13 cellular contexts compared by ENCODE assay signal in genomic region chr3:157120071-157120892, GRCh38. TPM values are rescaled to one million over a fixed set of nuclear protein-coding genes. Genes with fewer than 3 reads are reported as not detected.
DNase-seq lines count a peak whose midpoint lies in the region; ATAC-seq, FAIRE-seq and TF ChIP-seq lines count a peak whose summit lies in the region.
"Had no signal": no experiment of that assay in that cellular context is flagged by ENCODE, and none has a peak within 500 bp of the region (broad histone marks: within the 10 kb centered on the region; RNA-seq: fewer than 3 reads in every experiment).

No MANE protein-coding gene starts in this region.

- H3K27ac Mint-ChIP-seq in activated naive CD4-positive, alpha-beta T cell treated with anti-CD3 and anti-CD28 coated beads, Interleukin-2, amount 50 U/mL, for 24 hours = peak overlapping the region; percentile 46
- no peak overlapping the region for H3K27ac Mint-ChIP-seq in activated naive CD4-positive, alpha-beta T cell treated with anti-CD3 and anti-CD28 coated beads for 36 hours
- no peak overlapping the region for H3K27ac Mint-ChIP-seq in MCF 10A (ENCODE audit: low read depth, unreplicated experiment)

- H3K4me1 ChIP-seq in mucosa of descending colon (ENCODE audit: low read depth) = peaks cover 10% of the 10 kb centered on the region
- peaks cover 0 to 5% (median 0%) of the 10 kb centered on the region in 4 donors for H3K4me1 ChIP-seq in sigmoid colon

- no peak for DNase-seq in activated naive CD4-positive, alpha-beta T cell treated with anti-CD3 and anti-CD28 coated beads for 36 hours
- no peak for DNase-seq in bronchial epithelial cell (ENCODE audit: low read depth)
- peak; percentile 68 to 79 (median 71) for DNase-seq in mucosa of descending colon
- DNase-seq in DMS 273 (lab: John Stamatoyannopoulos, UW; ENCODE audit: unreplicated experiment) = no peak
- no peak for DNase-seq in sigmoid colon
- no peak for DNase-seq in MCF 10A (ENCODE audit: unreplicated experiment)
- no peak for DNase-seq in HK-2 (ENCODE audit: unreplicated experiment)
- DNase-seq: ACHN; activated naive CD4-positive, alpha-beta T cell treated with anti-CD3 and anti-CD28 coated beads, Interleukin-2, amount 50 U/mL, for 16 hours; substantia nigra; T1000 had no signal

- no peak for TF ChIP-seq POLR2A in sigmoid colon (IDR thresholded peaks at IDR 0.05)

- H3K36me3 ChIP-seq in bronchial epithelial cell (ENCODE audit: control insufficient read depth, insufficient read depth, low read length) = no peaks in the 10 kb centered on the region
- H3K36me3 ChIP-seq in mucosa of descending colon (ENCODE audit: low read depth) = no peaks in the 10 kb centered on the region
- H3K36me3 ChIP-seq in sigmoid colon = no peaks in the 10 kb centered on the region
- H3K36me3 ChIP-seq: cardiac muscle cell had no signal

- H3K27ac ChIP-seq in sigmoid colon = peak overlapping the region in 1 of 4 donors; percentile 0
- H3K27ac ChIP-seq: cardiac muscle cell had no signal

- TF ChIP-seq CTCF in bronchial epithelial cell (IDR thresholded peaks at IDR 0.05; ENCODE audit: insufficient read depth, low read length, severe bottlenecking) = peak; percentile 4
- no peak for TF ChIP-seq CTCF in mucosa of descending colon (IDR thresholded peaks at IDR 0.05)
- TF ChIP-seq CTCF in sigmoid colon (IDR thresholded peaks at IDR 0.05) = no peak
- TF ChIP-seq CTCF in MCF 10A (IDR thresholded peaks at IDR 0.05; ENCODE audit: unreplicated experiment) = no peak

- no TSS peak for BruUV-seq in MCF 10A (replicated peaks; lab: Mats Ljungman, UMichigan)

- no peaks in the 10 kb centered on the region for H3K27me3 Mint-ChIP-seq in activated naive CD4-positive, alpha-beta T cell treated with anti-CD3 and anti-CD28 coated beads, Interleukin-2, amount 50 U/mL, for 24 hours
- H3K27me3 Mint-ChIP-seq in activated naive CD4-positive, alpha-beta T cell treated with anti-CD3 and anti-CD28 coated beads for 36 hours (ENCODE audit: low read depth) = no peaks in the 10 kb centered on the region
- no peaks in the 10 kb centered on the region for H3K27me3 Mint-ChIP-seq in MCF 10A (ENCODE audit: insufficient read depth, unreplicated experiment)

- intact Hi-C loops in activated naive CD4-positive, alpha-beta T cell treated with anti-CD3 and anti-CD28 coated beads for 36 hours (cut with micrococcal nuclease) = no loop called here
- intact Hi-C loops in mucosa of descending colon (cut with DNase I, micrococcal nuclease) (no loop called here), sigmoid colon (cut with DNase I) (no loop called here), MCF 10A (cut with micrococcal nuclease) (no loop called here)

- no peak overlapping the region for H3K4me3 Mint-ChIP-seq in activated naive CD4-positive, alpha-beta T cell treated with anti-CD3 and anti-CD28 coated beads, Interleukin-2, amount 50 U/mL, for 24 hours
- no peak overlapping the region for H3K4me3 Mint-ChIP-seq in activated naive CD4-positive, alpha-beta T cell treated with anti-CD3 and anti-CD28 coated beads for 36 hours
- no peak overlapping the region for H3K4me3 Mint-ChIP-seq in MCF 10A (ENCODE audit: unreplicated experiment)

- H3K27me3 ChIP-seq in bronchial epithelial cell (ENCODE audit: control insufficient read depth, insufficient read depth, low read length) (no peaks in the 10 kb centered on the region), sigmoid colon (no peaks in the 10 kb centered on the region)
- H3K27me3 ChIP-seq: cardiac muscle cell had no signal

- ATAC-seq in mucosa of descending colon = peak; percentile 83

- CTCF ChIA-PET in activated naive CD4-positive, alpha-beta T cell treated with anti-CD3 and anti-CD28 coated beads for 36 hours (lab: Charles Lee) = no interaction called here
- CTCF ChIA-PET in MCF 10A (lab: Yijun Ruan, JAX) = interaction anchor here (0.7 to 6.9 kb wide), 2 partner anchors 29 to 33 kb away, joined by 3 to 35 read pairs; no protein-coding TSS in a partner anchor

- 16 to 56% methylated on average over 56 of the region's 56 CpGs for WGBS in sigmoid colon, 2 donors

- H3K4me3 ChIP-seq in bronchial epithelial cell (ENCODE audit: low read depth, low read length) (no peak overlapping the region), mucosa of descending colon (no peak overlapping the region), sigmoid colon (no peak overlapping the region)
- H3K4me3 ChIP-seq: cardiac muscle cell had no signal

- H3K9me3 ChIP-seq in mucosa of descending colon = no peaks in the 10 kb centered on the region
- no peaks in the 10 kb centered on the region for H3K9me3 ChIP-seq in sigmoid colon

- POLR2A ChIA-PET in MCF 10A (lab: Yijun Ruan, JAX) = interaction anchor here (1.0 to 18.7 kb wide), 5 partner anchors 8 to 38 kb away, joined by 6 to 331 read pairs (median 20); no protein-coding TSS in a partner anchor

- peaks cover 14% of the 10 kb centered on the region for H3K4me1 Mint-ChIP-seq in activated naive CD4-positive, alpha-beta T cell treated with anti-CD3 and anti-CD28 coated beads, Interleukin-2, amount 50 U/mL, for 24 hours
- H3K4me1 Mint-ChIP-seq in activated naive CD4-positive, alpha-beta T cell treated with anti-CD3 and anti-CD28 coated beads for 36 hours (ENCODE audit: low read depth) = peaks cover 26% of the 10 kb centered on the region
- H3K4me1 Mint-ChIP-seq in MCF 10A (ENCODE audit: insufficient read depth, unreplicated experiment) = peaks cover 31% of the 10 kb centered on the region

- no peaks in the 10 kb centered on the region for H3K36me3 Mint-ChIP-seq in activated naive CD4-positive, alpha-beta T cell treated with anti-CD3 and anti-CD28 coated beads, Interleukin-2, amount 50 U/mL, for 24 hours
- H3K36me3 Mint-ChIP-seq in activated naive CD4-positive, alpha-beta T cell treated with anti-CD3 and anti-CD28 coated beads for 36 hours (ENCODE audit: low read depth) = no peaks in the 10 kb centered on the region
- no peaks in the 10 kb centered on the region for H3K36me3 Mint-ChIP-seq in MCF 10A (ENCODE audit: insufficient read depth, unreplicated experiment)

- no peak for TF ChIP-seq EP300 in sigmoid colon (IDR thresholded peaks at IDR 0.05)

- H3K9me3 Mint-ChIP-seq in activated naive CD4-positive, alpha-beta T cell treated with anti-CD3 and anti-CD28 coated beads, Interleukin-2, amount 50 U/mL, for 24 hours = no peaks in the 10 kb centered on the region
- no peaks in the 10 kb centered on the region for H3K9me3 Mint-ChIP-seq in activated naive CD4-positive, alpha-beta T cell treated with anti-CD3 and anti-CD28 coated beads for 36 hours
- no peaks in the 10 kb centered on the region for H3K9me3 Mint-ChIP-seq in MCF 10A (ENCODE audit: unreplicated experiment)

- FAIRE-seq in bronchial epithelial cell (lab: Jason Lieb, UNC) = no peak

RNA-seq across cellular contexts. Expression of gene CCNL1, which starts 39.7 kb away (rescaled TPM):
- 100 to 1,000 TPM; 206 to 214 TPM for total RNA-seq in activated naive CD4-positive, alpha-beta T cell treated with anti-CD3 and anti-CD28 coated beads for 36 hours
- total RNA-seq in bronchial epithelial cell (107 and 150 TPM in 2 replicates), mucosa of descending colon (100 to 1,000 TPM; 127 to 146 (median 133) TPM), sigmoid colon (100 to 1,000 TPM; 110 to 403 (median 215) TPM), MCF 10A (2022) (103 and 112 TPM in 2 replicates)
- polyA plus RNA-seq in sigmoid colon = 10 to 100 TPM; 25.2 to 67.9 (median 28.8) TPM

Comparison
In these comparisons a context has a peak if more than half of its experiments do, and no peak if none do; other contexts are left out.
1. DNase-seq: peak in mucosa of descending colon (3 of 3); none in activated naive CD4-positive, alpha-beta T cell treated with anti-CD3 and anti-CD28 coated beads for 36 hours (single experiment), bronchial epithelial cell (single experiment), DMS 273 (single experiment), sigmoid colon (single experiment), MCF 10A (single experiment) and HK-2 (single experiment).